19 cellular contexts compared by ENCODE assay signal in the genomic region with DNA sequence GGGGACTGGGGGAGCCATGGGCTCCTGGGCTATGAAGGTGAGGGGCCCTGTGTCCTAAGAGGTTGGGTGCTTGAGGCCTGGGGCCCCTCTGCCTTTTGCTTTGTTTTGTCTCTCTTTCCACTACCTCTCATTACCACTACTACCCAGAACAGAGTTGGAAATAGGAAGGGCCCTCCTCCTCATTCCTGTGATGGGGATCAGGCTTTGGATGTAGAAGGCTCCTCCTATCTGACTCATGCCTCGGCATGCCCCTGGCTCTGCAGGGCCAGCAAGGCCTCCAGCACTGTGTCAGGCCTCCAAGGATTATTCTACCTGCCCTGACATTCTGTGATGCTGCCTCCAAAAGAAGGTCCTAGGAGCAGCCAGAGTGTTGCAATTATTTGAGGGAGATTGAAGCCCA. TPM values are rescaled to one million over a fixed set of nuclear protein-coding genes. Genes with fewer than 3 reads are reported as not detected.
A peak's percentile ranks its signal among the peaks of the same experiment; 100 is the strongest.
DNase-seq lines count a peak whose midpoint lies in the region; ATAC-seq, FAIRE-seq and TF ChIP-seq lines count a peak whose summit lies in the region.
"Had no signal": no experiment of that assay in that cellular context is flagged by ENCODE, and none has a peak within 500 bp of the region (broad histone marks: within the 10 kb centered on the region; RNA-seq: fewer than 3 reads in every experiment).

No MANE protein-coding gene starts in this region.

- H3K4me1 ChIP-seq in hepatocyte (ENCODE audit: insufficient read depth), result no peaks in the 10 kb centered on the region
- H3K4me1 ChIP-seq: parathyroid adenoma had no signal

- no peak for FAIRE-seq in HTR-8/SVneo (lab: Jason Lieb, UNC)
- FAIRE-seq in frontal cortex (lab: Jason Lieb, UNC), result no peak
- FAIRE-seq: A549 had no signal

- peaks cover 17% of the 10 kb centered on the region for H3K27me3 Mint-ChIP-seq in stimulated activated naive CD8-positive, alpha-beta T cell treated with anti-CD3 and anti-CD28 coated beads, Interleukin-15, amount 100 ng/mL, for 72 hours
- H3K27me3 Mint-ChIP-seq: T-helper 17 cell had no signal

- no peaks in the 10 kb centered on the region for H4K20me1 ChIP-seq in hepatocyte (ENCODE audit: insufficient read depth, poor library complexity, severe bottlenecking)

- H3K9me3 ChIP-seq in hepatocyte (ENCODE audit: low read depth), result no peaks in the 10 kb centered on the region
- H3K9me3 ChIP-seq: A549, body of pancreas, Caco-2 had no signal

- no peak overlapping the region for H3K4me2 ChIP-seq in hepatocyte
- H3K4me2 ChIP-seq: A549 had no signal

- H3K4me1 Mint-ChIP-seq in stimulated activated naive CD8-positive, alpha-beta T cell treated with anti-CD3 and anti-CD28 coated beads, Interleukin-15, amount 100 ng/mL, for 72 hours, result no peaks in the 10 kb centered on the region

- TF ChIP-seq CTCF in hepatocyte (IDR thresholded peaks at IDR 0.05; ENCODE audit: poor library complexity), result no peak

- peaks cover 5% of the 10 kb centered on the region for H3K27me3 ChIP-seq in hepatocyte
- H3K27me3 ChIP-seq: body of pancreas had no signal

- no peak overlapping the region for H3K4me3 ChIP-seq in hepatocyte
- H3K4me3 ChIP-seq: A549, body of pancreas had no signal

- no peak for DNase-seq in stimulated activated naive CD8-positive, alpha-beta T cell treated with anti-CD3 and anti-CD28 coated beads, Interleukin-15, amount 100 ng/mL, for 72 hours
- no peak for DNase-seq in stimulated activated naive CD8-positive, alpha-beta T cell treated with anti-CD3 and anti-CD28 coated beads, Interleukin-15, Interleukin-2, amounts not matched to agents 100 U/mL and 50 U/mL, for 24 hours
- DNase-seq in astrocyte of the hippocampus (ENCODE audit: low read depth, low spot score) (peak; percentile 15), hepatocyte (ENCODE audit: low spot score) (peak; percentile 16), NAMALWA (ENCODE audit: low spot score) (no peak), HTR-8/SVneo (ENCODE audit: insufficient read length, low spot score) (no peak), sciatic nerve (ENCODE audit: low spot score) (no peak), frontal cortex (ENCODE audit: low spot score in 2 of 2) (no peak)
- DNase-seq: activated CD8-positive, alpha-beta memory T cell treated with anti-CD3 and anti-CD28 coated beads, Interleukin-2, amount 50 U/mL, for 48 hours; activated naive CD4-positive, alpha-beta T cell treated with Interleukin-2 at 50 U/mL for 16 hours; body of pancreas; Caco-2; GF-D8; NCI-H748 treated with DMSO at 0.1 percent for 48 hours; RPMI8226; T-helper 17 cell had no signal

- peak; percentile 18 for ATAC-seq in stimulated activated naive CD8-positive, alpha-beta T cell treated with anti-CD3 and anti-CD28 coated beads, Interleukin-15, amount 100 ng/mL, for 72 hours
- no peak for ATAC-seq in stimulated activated naive CD8-positive, alpha-beta T cell treated with anti-CD3 and anti-CD28 coated beads, Interleukin-15, Interleukin-2, amounts not matched to agents 100 U/mL and 50 U/mL, for 24 hours
- no peak for ATAC-seq in sciatic nerve
- ATAC-seq: A549, body of pancreas, T-helper 17 cell had no signal

- intact Hi-C loops in sciatic nerve (cut with DNase I), result no loop called here

- H3K9me3 Mint-ChIP-seq in stimulated activated naive CD8-positive, alpha-beta T cell treated with anti-CD3 and anti-CD28 coated beads, Interleukin-15, amount 100 ng/mL, for 72 hours, result no peaks in the 10 kb centered on the region

- H3K4me3 Mint-ChIP-seq in stimulated activated naive CD8-positive, alpha-beta T cell treated with anti-CD3 and anti-CD28 coated beads, Interleukin-15, amount 100 ng/mL, for 72 hours, result no peak overlapping the region
- H3K4me3 Mint-ChIP-seq: T-helper 17 cell had no signal

- no peak overlapping the region for H3K27ac Mint-ChIP-seq in stimulated activated naive CD8-positive, alpha-beta T cell treated with anti-CD3 and anti-CD28 coated beads, Interleukin-15, amount 100 ng/mL, for 72 hours
- H3K27ac Mint-ChIP-seq: T-helper 17 cell had no signal

- no peaks in the 10 kb centered on the region for H3K36me3 ChIP-seq in hepatocyte (replicated peaks; ENCODE audit: insufficient read depth, low read depth)

- H3K9me2 ChIP-seq in hepatocyte (replicated peaks; ENCODE audit: insufficient read depth), result no peaks in the 10 kb centered on the region

- H3K79me2 ChIP-seq in hepatocyte, result no peaks in the 10 kb centered on the region
- H3K79me2 ChIP-seq: parathyroid adenoma had no signal

- H3K27ac ChIP-seq in hepatocyte, result no peak overlapping the region
- H3K27ac ChIP-seq: A549, body of pancreas, parathyroid adenoma had no signal

- H2AFZ ChIP-seq in hepatocyte, result no peak overlapping the region
- H2AFZ ChIP-seq: parathyroid adenoma had no signal

- WGBS in hepatocyte (ENCODE audit: low lambda C conversion rate, missing lambda C conversion rate), result 63% methylated on average over 1 of the region's 1 CpG

RNA-seq across cellular contexts. Expression of a gene that starts 0.8 kb away (rescaled TPM):
- total RNA-seq in hepatocyte, result not detected in 2 replicates
- not detected in 2 replicates for polyA plus RNA-seq in hepatocyte
- total RNA-seq in sciatic nerve, result not detected
- not detected for total RNA-seq in frontal cortex
- total RNA-seq: body of pancreas, Caco-2, kidney epithelial cell, T-helper 17 cell had no signal
- polyA plus RNA-seq: A549 had no signal

Comparison
In these comparisons a context has a peak if more than half of its experiments do, and no peak if none do; other contexts are left out.
1. DNase-seq: peak in astrocyte of the hippocampus (single experiment) and hepatocyte (single experiment); none in stimulated activated naive CD8-positive, alpha-beta T cell treated with anti-CD3 and anti-CD28 coated beads, Interleukin-15, amount 100 ng/mL, for 72 hours (0 of 2), stimulated activated naive CD8-positive, alpha-beta T cell treated with anti-CD3 and anti-CD28 coated beads, Interleukin-15, Interleukin-2, amounts not matched to agents 100 U/mL and 50 U/mL, for 24 hours (single experiment), NAMALWA (single experiment), HTR-8/SVneo (single experiment), sciatic nerve (single experiment) and frontal cortex (0 of 2).